ENCODE assay signal across 1 cellular context in the genomic region with DNA sequence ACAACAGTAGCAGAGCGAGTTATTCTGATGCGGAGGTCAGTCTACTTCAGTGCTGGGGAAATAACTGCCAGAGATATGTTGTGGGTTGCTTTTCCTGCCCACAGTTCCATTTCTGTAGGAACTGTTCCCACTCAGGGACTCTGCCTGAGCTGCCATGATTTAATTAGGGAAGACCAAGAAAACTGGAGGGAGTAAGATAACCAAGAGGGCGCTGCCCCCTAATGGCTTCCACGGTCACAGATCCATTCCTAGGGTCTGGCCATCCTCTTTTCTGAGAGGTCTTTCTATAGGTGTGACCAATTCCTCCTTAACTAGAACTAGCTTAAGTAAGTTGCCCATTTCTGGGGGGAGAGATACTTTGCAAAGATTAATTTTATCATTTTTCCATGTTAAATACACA.
TF ChIP-seq lines count a peak whose summit lies in the region.

No MANE protein-coding gene starts in this region.

TF ChIP-seq in GM23338, 12 proteins besides CTCF, POLR2A, EP300 and RAD21 (continued from another document):
- TF ChIP-seq, protein P1, sequence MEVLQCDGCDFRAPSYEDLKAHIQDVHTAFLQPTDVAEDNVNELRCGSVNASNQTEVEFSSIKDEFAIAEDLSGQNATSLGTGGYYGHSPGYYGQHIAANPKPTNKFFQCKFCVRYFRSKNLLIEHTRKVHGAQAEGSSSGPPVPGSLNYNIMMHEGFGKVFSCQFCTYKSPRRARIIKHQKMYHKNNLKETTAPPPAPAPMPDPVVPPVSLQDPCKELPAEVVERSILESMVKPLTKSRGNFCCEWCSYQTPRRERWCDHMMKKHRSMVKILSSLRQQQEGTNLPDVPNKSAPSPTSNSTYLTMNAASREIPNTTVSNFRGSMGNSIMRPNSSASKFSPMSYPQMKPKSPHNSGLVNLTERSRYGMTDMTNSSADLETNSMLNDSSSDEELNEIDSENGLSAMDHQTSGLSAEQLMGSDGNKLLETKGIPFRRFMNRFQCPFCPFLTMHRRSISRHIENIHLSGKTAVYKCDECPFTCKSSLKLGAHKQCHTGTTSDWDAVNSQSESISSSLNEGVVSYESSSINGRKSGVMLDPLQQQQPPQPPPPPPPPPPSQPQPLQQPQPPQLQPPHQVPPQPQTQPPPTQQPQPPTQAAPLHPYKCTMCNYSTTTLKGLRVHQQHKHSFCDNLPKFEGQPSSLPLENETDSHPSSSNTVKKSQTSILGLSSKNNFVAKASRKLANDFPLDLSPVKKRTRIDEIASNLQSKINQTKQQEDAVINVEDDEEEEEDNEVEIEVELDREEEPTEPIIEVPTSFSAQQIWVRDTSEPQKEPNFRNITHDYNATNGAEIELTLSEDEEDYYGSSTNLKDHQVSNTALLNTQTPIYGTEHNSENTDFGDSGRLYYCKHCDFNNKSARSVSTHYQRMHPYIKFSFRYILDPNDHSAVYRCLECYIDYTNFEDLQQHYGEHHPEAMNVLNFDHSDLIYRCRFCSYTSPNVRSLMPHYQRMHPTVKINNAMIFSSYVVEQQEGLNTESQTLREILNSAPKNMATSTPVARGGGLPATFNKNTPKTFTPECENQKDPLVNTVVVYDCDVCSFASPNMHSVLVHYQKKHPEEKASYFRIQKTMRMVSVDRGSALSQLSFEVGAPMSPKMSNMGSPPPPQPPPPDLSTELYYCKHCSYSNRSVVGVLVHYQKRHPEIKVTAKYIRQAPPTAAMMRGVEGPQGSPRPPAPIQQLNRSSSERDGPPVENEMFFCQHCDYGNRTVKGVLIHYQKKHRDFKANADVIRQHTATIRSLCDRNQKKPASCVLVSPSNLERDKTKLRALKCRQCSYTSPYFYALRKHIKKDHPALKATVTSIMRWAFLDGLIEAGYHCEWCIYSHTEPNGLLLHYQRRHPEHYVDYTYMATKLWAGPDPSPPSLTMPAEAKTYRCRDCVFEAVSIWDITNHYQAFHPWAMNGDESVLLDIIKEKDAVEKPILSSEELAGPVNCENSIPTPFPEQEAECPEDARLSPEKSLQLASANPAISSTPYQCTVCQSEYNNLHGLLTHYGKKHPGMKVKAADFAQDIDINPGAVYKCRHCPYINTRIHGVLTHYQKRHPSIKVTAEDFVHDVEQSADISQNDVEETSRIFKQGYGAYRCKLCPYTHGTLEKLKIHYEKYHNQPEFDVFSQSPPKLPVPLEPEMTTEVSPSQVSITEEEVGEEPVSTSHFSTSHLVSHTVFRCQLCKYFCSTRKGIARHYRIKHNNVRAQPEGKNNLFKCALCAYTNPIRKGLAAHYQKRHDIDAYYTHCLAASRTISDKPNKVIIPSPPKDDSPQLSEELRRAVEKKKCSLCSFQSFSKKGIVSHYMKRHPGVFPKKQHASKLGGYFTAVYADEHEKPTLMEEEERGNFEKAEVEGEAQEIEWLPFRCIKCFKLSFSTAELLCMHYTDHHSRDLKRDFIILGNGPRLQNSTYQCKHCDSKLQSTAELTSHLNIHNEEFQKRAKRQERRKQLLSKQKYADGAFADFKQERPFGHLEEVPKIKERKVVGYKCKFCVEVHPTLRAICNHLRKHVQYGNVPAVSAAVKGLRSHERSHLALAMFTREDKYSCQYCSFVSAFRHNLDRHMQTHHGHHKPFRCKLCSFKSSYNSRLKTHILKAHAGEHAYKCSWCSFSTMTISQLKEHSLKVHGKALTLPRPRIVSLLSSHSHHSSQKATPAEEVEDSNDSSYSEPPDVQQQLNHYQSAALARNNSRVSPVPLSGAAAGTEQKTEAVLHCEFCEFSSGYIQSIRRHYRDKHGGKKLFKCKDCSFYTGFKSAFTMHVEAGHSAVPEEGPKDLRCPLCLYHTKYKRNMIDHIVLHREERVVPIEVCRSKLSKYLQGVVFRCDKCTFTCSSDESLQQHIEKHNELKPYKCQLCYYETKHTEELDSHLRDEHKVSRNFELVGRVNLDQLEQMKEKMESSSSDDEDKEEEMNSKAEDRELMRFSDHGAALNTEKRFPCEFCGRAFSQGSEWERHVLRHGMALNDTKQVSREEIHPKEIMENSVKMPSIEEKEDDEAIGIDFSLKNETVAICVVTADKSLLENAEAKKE (CRISPR knock-in tag; IDR thresholded peaks at IDR 0.05), result no peak
- TF ChIP-seq JUNB (IDR thresholded peaks at IDR 0.05; ENCODE audit: unreplicated experiment) (no peak), EZH2 (IDR thresholded peaks at IDR 0.05; ENCODE audit: low read depth, unreplicated experiment) (no peak), ZNF114 (CRISPR knock-in tag; IDR thresholded peaks at IDR 0.05) (no peak)
TF ChIP-seq in GM23338: peak in this region for 0.
